24 cellular contexts compared by ENCODE assay signal in the genomic region with DNA sequence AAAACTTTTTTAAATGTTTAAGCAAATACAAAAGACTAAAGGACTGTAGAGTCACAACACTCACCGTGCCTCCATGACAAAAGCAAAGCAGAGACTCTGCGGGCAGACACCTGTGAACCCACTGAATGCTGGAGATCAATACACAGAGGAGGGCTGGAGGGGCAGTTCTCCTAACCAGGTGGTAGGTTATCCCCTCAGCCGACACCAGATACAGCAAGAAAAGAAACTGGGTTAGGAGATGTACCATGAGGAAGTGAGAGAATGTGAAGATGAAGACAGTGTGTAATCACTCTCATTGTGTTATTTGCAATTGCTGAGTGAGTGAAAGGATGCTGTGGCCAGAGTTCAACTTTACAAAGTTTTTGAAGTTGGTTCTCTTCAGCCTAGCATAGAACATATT.
"Had no signal": no experiment of that assay in that cellular context is flagged by ENCODE, and none has a peak within 500 bp of the region (broad histone marks: within the 10 kb centered on the region; RNA-seq: fewer than 3 reads in every experiment).

No MANE protein-coding gene starts in this region.

- H3K9me3 ChIP-seq: SJSA1 had no signal

- H3K4me3 ChIP-seq: PC-9, Peyer's patch, SJSA1, SK-N-MC had no signal

- H3K36me3 ChIP-seq: Peyer's patch, SJSA1 had no signal

- H3K4me2 ChIP-seq: PC-9 had no signal

- DNase-seq: IMR-90, Kasumi-1, KG1, MM.1S, NCI-H1048, NCI-H1105, NCI-H1417, NCI-H1436 treated with DMSO at 0.1 percent for 48 hours, NCI-H1694, NCI-H187 treated with DMSO at 0.1 percent for 48 hours, NCI-H2029 treated with DMSO at 0.1 percent for 48 hours, NCI-H2171 treated with DMSO at 0.1 percent for 48 hours, NCI-H2227 treated with DMSO at 0.1 percent for 48 hours, NCI-H524, NCI-H526 treated with DMSO at 0.1 percent for 48 hours, NCI-H748 treated with DMSO at 0.1 percent for 48 hours, OCI-M1, PC-9, Peyer's patch, Right ventricle myocardium superior, SIG-M5 had no signal

- ATAC-seq: HepG2 had no signal

- H3K27me3 ChIP-seq: Peyer's patch, SJSA1 had no signal

- H3K4me1 ChIP-seq: Peyer's patch, SJSA1 had no signal

- H2AFZ ChIP-seq: PC-9 had no signal

- H3K27ac ChIP-seq: PC-9, Peyer's patch, SJSA1, SK-N-MC had no signal

- FAIRE-seq: HepG2 had no signal
